Comparison of ENCODE assay signal across 19 cellular contexts in genomic region chr10:17652585-17652984, GRCh38. TPM values are rescaled to one million over a fixed set of nuclear protein-coding genes. Genes with fewer than 3 reads are reported as not detected.
A peak's percentile ranks its signal among the peaks of the same experiment; 100 is the strongest.
DNase-seq lines count a peak whose midpoint lies in the region; ATAC-seq and TF ChIP-seq lines count a peak whose summit lies in the region.
"Had no signal": no experiment of that assay in that cellular context is flagged by ENCODE, and none has a peak within 500 bp of the region (broad histone marks: within the 10 kb centered on the region; RNA-seq: fewer than 3 reads in every experiment).

No MANE protein-coding gene starts in this region.

- intact Hi-C loops in natural killer cell (cut with micrococcal nuclease) = no loop called here

- no peak overlapping the region for H3K27ac Mint-ChIP-seq in natural killer cell
- H3K27ac Mint-ChIP-seq: nephron progenitor cell had no signal

- no peaks in the 10 kb centered on the region for H3K36me3 Mint-ChIP-seq in natural killer cell

- H3K4me3 Mint-ChIP-seq in natural killer cell = no peak overlapping the region
- H3K4me3 Mint-ChIP-seq: central memory CD8-positive, alpha-beta T cell; nephron progenitor cell had no signal

- peaks cover 63 to 83% of the 10 kb centered on the region in 2 donors for H3K4me1 Mint-ChIP-seq in natural killer cell
- H3K4me1 Mint-ChIP-seq: nephron progenitor cell had no signal

- no peak for ATAC-seq in natural killer cell

- H3K27me3 Mint-ChIP-seq in natural killer cell (ENCODE audit: low read depth in 2 of 2) = no peaks in the 10 kb centered on the region
- H3K27me3 Mint-ChIP-seq: central memory CD8-positive, alpha-beta T cell had no signal

- peaks cover 0 to 2% of the 10 kb centered on the region in 2 donors for H3K9me3 Mint-ChIP-seq in natural killer cell
- H3K9me3 Mint-ChIP-seq: central memory CD8-positive, alpha-beta T cell had no signal

- DNase-seq in EL (peak; percentile 37), HCEC 1CT (peak; percentile 34), NCI-H226 (peak; percentile 64), iris pigment epithelial cell (ENCODE audit: low read depth) (peak; percentile 46), NCI-H1092 treated with DMSO at 0.1 percent for 48 hours (lab: John Stamatoyannopoulos, UW) (no peak), natural killer cell (no peak), T-helper 9 cell (no peak), NCI-H2171 treated with DMSO at 0.1 percent for 48 hours (lab: John Stamatoyannopoulos, UW) (no peak)
- DNase-seq: activated CD4-positive, alpha-beta T cell treated with anti-CD3 and anti-CD28 coated beads for 48 hours; activated T-cell treated with anti-CD3 and anti-CD28 coated beads, Interleukin-2, amount 50 U/mL, for 48 hours; AML-193; gastrocnemius medialis; Kasumi-1; NCI-H146; NCI-H446 treated with DMSO at 0.1 percent for 48 hours; nephron progenitor cell; SJCRH30; stimulated activated CD4-positive, alpha-beta T cell treated with anti-CD3 and anti-CD28 coated beads, Interleukin-2, amount 100 ng/mL, for 24 hours had no signal

- no peak for TF ChIP-seq CTCF in natural killer cell (IDR thresholded peaks at IDR 0.05)

RNA-seq across cellular contexts. Expression of gene STAM, which starts 8.6 kb away (rescaled TPM):
- total RNA-seq in natural killer cell = 10 to 100 TPM; 37.8 to 40.2 (median 38.6) TPM

RNA-seq across cellular contexts. Expression of gene HACD1, which starts 35.4 kb away (rescaled TPM):
- 1 to 10 TPM in 1 of 3 donors, under 1 TPM in 2; 0.82 to 1.5 (median 0.87) TPM for total RNA-seq in natural killer cell

Comparison
In these comparisons a context has a peak if more than half of its experiments do, and no peak if none do; other contexts are left out.
1. DNase-seq: peak in EL (single experiment), HCEC 1CT (single experiment), NCI-H226 (single experiment) and iris pigment epithelial cell (single experiment); none in NCI-H1092 treated with DMSO at 0.1 percent for 48 hours (single experiment), natural killer cell (single experiment), T-helper 9 cell (single experiment) and NCI-H2171 treated with DMSO at 0.1 percent for 48 hours (single experiment).